Comparison of ENCODE assay signal across 1 cellular context in the genomic region with DNA sequence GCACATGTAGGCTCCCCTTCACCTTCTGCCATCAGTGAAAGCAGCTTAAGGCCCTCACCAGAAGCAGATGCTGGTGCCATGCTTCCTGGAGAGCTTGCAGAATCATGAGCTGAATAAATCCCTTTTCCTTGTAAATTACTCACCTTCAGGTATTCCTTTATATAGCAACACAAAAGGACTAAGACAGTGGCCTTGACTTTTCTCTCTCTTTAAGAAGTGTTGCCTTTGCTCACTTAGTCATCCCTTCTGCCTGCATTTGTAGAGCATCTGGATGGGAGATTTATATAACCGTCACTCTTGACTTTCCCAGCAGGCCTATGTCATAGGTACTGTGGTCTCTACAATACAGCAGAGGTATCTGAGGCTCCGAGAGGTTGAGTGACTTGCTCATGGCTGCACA.
TF ChIP-seq lines count a peak whose summit lies in the region.

No MANE protein-coding gene starts in this region.

TF ChIP-seq in GM23338, 12 proteins besides CTCF, POLR2A, EP300 and RAD21:
- TF ChIP-seq ZNF331 (CRISPR knock-in tag; IDR thresholded peaks at IDR 0.05; ENCODE audit: low read depth), result no peak
- no peak for TF ChIP-seq NANOG (IDR thresholded peaks at IDR 0.05; ENCODE audit: borderline replicate concordance)
- TF ChIP-seq CREB1 (CRISPR knock-in tag; IDR thresholded peaks at IDR 0.05; ENCODE audit: low read depth), result no peak
- TF ChIP-seq ZNF114 (CRISPR knock-in tag; IDR thresholded peaks at IDR 0.05), result no peak
- no peak for TF ChIP-seq EZH2phosphoT487 (IDR thresholded peaks at IDR 0.05; ENCODE audit: unreplicated experiment)
- TF ChIP-seq EZH2 (IDR thresholded peaks at IDR 0.05; ENCODE audit: low read depth, unreplicated experiment), result no peak
- TF ChIP-seq, protein P1, sequence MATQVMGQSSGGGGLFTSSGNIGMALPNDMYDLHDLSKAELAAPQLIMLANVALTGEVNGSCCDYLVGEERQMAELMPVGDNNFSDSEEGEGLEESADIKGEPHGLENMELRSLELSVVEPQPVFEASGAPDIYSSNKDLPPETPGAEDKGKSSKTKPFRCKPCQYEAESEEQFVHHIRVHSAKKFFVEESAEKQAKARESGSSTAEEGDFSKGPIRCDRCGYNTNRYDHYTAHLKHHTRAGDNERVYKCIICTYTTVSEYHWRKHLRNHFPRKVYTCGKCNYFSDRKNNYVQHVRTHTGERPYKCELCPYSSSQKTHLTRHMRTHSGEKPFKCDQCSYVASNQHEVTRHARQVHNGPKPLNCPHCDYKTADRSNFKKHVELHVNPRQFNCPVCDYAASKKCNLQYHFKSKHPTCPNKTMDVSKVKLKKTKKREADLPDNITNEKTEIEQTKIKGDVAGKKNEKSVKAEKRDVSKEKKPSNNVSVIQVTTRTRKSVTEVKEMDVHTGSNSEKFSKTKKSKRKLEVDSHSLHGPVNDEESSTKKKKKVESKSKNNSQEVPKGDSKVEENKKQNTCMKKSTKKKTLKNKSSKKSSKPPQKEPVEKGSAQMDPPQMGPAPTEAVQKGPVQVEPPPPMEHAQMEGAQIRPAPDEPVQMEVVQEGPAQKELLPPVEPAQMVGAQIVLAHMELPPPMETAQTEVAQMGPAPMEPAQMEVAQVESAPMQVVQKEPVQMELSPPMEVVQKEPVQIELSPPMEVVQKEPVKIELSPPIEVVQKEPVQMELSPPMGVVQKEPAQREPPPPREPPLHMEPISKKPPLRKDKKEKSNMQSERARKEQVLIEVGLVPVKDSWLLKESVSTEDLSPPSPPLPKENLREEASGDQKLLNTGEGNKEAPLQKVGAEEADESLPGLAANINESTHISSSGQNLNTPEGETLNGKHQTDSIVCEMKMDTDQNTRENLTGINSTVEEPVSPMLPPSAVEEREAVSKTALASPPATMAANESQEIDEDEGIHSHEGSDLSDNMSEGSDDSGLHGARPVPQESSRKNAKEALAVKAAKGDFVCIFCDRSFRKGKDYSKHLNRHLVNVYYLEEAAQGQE (IDR thresholded peaks at IDR 0.05; ENCODE audit: unreplicated experiment), result no peak
- TF ChIP-seq, protein P2, sequence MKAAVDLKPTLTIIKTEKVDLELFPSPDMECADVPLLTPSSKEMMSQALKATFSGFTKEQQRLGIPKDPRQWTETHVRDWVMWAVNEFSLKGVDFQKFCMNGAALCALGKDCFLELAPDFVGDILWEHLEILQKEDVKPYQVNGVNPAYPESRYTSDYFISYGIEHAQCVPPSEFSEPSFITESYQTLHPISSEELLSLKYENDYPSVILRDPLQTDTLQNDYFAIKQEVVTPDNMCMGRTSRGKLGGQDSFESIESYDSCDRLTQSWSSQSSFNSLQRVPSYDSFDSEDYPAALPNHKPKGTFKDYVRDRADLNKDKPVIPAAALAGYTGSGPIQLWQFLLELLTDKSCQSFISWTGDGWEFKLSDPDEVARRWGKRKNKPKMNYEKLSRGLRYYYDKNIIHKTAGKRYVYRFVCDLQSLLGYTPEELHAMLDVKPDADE (IDR thresholded peaks at IDR 0.05), result no peak
- TF ChIP-seq JUNB (IDR thresholded peaks at IDR 0.05; ENCODE audit: unreplicated experiment), result no peak
- TF ChIP-seq STAT1 (IDR thresholded peaks at IDR 0.05; ENCODE audit: unreplicated experiment), result no peak
- TF ChIP-seq POLR2AphosphoS5 (IDR thresholded peaks at IDR 0.05; ENCODE audit: low read depth), result no peak
- TF ChIP-seq, protein P3, sequence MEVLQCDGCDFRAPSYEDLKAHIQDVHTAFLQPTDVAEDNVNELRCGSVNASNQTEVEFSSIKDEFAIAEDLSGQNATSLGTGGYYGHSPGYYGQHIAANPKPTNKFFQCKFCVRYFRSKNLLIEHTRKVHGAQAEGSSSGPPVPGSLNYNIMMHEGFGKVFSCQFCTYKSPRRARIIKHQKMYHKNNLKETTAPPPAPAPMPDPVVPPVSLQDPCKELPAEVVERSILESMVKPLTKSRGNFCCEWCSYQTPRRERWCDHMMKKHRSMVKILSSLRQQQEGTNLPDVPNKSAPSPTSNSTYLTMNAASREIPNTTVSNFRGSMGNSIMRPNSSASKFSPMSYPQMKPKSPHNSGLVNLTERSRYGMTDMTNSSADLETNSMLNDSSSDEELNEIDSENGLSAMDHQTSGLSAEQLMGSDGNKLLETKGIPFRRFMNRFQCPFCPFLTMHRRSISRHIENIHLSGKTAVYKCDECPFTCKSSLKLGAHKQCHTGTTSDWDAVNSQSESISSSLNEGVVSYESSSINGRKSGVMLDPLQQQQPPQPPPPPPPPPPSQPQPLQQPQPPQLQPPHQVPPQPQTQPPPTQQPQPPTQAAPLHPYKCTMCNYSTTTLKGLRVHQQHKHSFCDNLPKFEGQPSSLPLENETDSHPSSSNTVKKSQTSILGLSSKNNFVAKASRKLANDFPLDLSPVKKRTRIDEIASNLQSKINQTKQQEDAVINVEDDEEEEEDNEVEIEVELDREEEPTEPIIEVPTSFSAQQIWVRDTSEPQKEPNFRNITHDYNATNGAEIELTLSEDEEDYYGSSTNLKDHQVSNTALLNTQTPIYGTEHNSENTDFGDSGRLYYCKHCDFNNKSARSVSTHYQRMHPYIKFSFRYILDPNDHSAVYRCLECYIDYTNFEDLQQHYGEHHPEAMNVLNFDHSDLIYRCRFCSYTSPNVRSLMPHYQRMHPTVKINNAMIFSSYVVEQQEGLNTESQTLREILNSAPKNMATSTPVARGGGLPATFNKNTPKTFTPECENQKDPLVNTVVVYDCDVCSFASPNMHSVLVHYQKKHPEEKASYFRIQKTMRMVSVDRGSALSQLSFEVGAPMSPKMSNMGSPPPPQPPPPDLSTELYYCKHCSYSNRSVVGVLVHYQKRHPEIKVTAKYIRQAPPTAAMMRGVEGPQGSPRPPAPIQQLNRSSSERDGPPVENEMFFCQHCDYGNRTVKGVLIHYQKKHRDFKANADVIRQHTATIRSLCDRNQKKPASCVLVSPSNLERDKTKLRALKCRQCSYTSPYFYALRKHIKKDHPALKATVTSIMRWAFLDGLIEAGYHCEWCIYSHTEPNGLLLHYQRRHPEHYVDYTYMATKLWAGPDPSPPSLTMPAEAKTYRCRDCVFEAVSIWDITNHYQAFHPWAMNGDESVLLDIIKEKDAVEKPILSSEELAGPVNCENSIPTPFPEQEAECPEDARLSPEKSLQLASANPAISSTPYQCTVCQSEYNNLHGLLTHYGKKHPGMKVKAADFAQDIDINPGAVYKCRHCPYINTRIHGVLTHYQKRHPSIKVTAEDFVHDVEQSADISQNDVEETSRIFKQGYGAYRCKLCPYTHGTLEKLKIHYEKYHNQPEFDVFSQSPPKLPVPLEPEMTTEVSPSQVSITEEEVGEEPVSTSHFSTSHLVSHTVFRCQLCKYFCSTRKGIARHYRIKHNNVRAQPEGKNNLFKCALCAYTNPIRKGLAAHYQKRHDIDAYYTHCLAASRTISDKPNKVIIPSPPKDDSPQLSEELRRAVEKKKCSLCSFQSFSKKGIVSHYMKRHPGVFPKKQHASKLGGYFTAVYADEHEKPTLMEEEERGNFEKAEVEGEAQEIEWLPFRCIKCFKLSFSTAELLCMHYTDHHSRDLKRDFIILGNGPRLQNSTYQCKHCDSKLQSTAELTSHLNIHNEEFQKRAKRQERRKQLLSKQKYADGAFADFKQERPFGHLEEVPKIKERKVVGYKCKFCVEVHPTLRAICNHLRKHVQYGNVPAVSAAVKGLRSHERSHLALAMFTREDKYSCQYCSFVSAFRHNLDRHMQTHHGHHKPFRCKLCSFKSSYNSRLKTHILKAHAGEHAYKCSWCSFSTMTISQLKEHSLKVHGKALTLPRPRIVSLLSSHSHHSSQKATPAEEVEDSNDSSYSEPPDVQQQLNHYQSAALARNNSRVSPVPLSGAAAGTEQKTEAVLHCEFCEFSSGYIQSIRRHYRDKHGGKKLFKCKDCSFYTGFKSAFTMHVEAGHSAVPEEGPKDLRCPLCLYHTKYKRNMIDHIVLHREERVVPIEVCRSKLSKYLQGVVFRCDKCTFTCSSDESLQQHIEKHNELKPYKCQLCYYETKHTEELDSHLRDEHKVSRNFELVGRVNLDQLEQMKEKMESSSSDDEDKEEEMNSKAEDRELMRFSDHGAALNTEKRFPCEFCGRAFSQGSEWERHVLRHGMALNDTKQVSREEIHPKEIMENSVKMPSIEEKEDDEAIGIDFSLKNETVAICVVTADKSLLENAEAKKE (CRISPR knock-in tag; IDR thresholded peaks at IDR 0.05), result no peak
